Comparison of ENCODE assay signal across 20 cellular contexts in the genomic region with DNA sequence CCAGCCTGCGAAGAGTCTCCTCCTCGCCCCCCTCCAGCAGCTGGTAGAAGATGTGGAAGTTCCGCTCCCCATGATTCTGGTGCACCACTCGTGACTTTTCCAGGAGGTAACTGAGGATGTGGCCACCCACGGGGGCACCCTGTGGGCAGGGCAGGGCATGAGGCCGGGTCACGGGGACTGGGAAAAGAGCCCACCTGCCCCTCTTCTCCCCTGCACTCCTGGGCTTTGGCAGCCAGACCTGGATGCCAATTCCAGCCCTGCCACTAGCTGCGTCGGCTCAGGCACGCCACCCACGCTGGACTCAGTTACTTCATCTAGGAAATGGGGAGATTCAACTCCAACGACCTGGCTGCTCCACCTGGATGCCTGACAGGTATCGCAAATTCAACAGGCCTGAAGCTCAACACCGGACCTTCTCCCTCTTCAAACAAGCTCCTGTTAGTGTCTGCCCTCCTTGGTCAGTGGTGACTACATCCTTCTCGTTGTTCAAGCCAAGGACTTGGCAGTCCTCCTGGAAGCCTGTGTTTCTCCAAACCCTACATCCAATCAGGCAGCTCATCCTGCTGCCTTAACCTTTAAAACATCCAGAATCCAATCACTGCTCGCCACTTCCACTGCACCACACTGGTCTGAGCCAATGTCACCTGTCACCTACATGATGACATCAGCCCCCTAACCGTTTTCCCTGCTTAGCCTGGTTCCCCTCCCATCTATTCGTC. TPM values are rescaled to one million over a fixed set of nuclear protein-coding genes. Genes with fewer than 3 reads are reported as not detected.
DNase-seq lines count a peak whose midpoint lies in the region; ATAC-seq, FAIRE-seq and TF ChIP-seq lines count a peak whose summit lies in the region.
"Had no signal": no experiment of that assay in that cellular context is flagged by ENCODE, and none has a peak within 500 bp of the region (broad histone marks: within the 10 kb centered on the region; RNA-seq: fewer than 3 reads in every experiment).

No MANE protein-coding gene starts in this region.

- in situ Hi-C loops in G401 (cut with HindIII; ENCODE audit: low sequenced_read_pairs): no loop called here

- no peaks in the 10 kb centered on the region for H3K27me3 Mint-ChIP-seq in T-helper 2 cell treated with Interferon-gamma antibody and Interleukin-4, amounts not matched to agents 5 μg/mL and 100 μg/mL, for 36 hours (ENCODE audit: low read depth)
- H3K27me3 Mint-ChIP-seq in astrocyte (ENCODE audit: low read depth, unreplicated experiment): no peaks in the 10 kb centered on the region
- H3K27me3 Mint-ChIP-seq: activated naive CD8-positive, alpha-beta T cell treated with anti-CD3 and anti-CD28 coated beads for 36 hours had no signal

- TF ChIP-seq EP300 in gastroesophageal sphincter (IDR thresholded peaks at IDR 0.05): no peak

- no peaks in the 10 kb centered on the region for H3K9me3 ChIP-seq in astrocyte (ENCODE audit: insufficient read depth, low read depth, low read length)
- H3K9me3 ChIP-seq in gastroesophageal sphincter: no peaks in the 10 kb centered on the region
- no peaks in the 10 kb centered on the region for H3K9me3 ChIP-seq in tibial artery
- H3K9me3 ChIP-seq: heart left ventricle, upper lobe of left lung had no signal

- H3K4me3 ChIP-seq in astrocyte (ENCODE audit: insufficient read depth, low read depth, low read length): no peak overlapping the region
- H3K4me3 ChIP-seq in gastroesophageal sphincter: no peak overlapping the region
- no peak overlapping the region for H3K4me3 ChIP-seq in tibial artery
- H3K4me3 ChIP-seq: heart left ventricle, upper lobe of left lung had no signal

- H2AFZ ChIP-seq in astrocyte (ENCODE audit: low read depth, low read length): no peak overlapping the region

- H3K4me3 Mint-ChIP-seq in T-helper 2 cell treated with Interferon-gamma antibody and Interleukin-4, amounts not matched to agents 5 μg/mL and 100 μg/mL, for 36 hours: no peak overlapping the region
- H3K4me3 Mint-ChIP-seq in astrocyte (ENCODE audit: unreplicated experiment): no peak overlapping the region
- H3K4me3 Mint-ChIP-seq: activated naive CD8-positive, alpha-beta T cell treated with anti-CD3 and anti-CD28 coated beads for 36 hours; dendritic cell treated with granulocyte-macrophage colony-stimulating factor and Interleukin-4, amounts not matched to agents 40 ng/mL and 50 ng/mL, for 4 days had no signal

- H3K36me3 Mint-ChIP-seq in T-helper 2 cell treated with Interferon-gamma antibody and Interleukin-4, amounts not matched to agents 5 μg/mL and 100 μg/mL, for 36 hours (ENCODE audit: low read depth): peaks cover 16% of the 10 kb centered on the region
- H3K36me3 Mint-ChIP-seq in astrocyte (ENCODE audit: low read depth, unreplicated experiment): peaks cover 19% of the 10 kb centered on the region
- H3K36me3 Mint-ChIP-seq: activated naive CD8-positive, alpha-beta T cell treated with anti-CD3 and anti-CD28 coated beads for 36 hours had no signal

- no peak overlapping the region for H3K4me2 ChIP-seq in astrocyte (ENCODE audit: low read length)
- H3K4me2 ChIP-seq: KMS-11 had no signal

- H3K4me1 Mint-ChIP-seq in T-helper 2 cell treated with Interferon-gamma antibody and Interleukin-4, amounts not matched to agents 5 μg/mL and 100 μg/mL, for 36 hours (ENCODE audit: low read depth): peaks cover 6% of the 10 kb centered on the region
- H3K4me1 Mint-ChIP-seq in astrocyte (ENCODE audit: low read depth, unreplicated experiment): peaks cover 7% of the 10 kb centered on the region

- H3K27ac ChIP-seq in astrocyte (ENCODE audit: low read depth, low read length): no peak overlapping the region
- H3K27ac ChIP-seq in gastroesophageal sphincter: peak overlapping the region in 3 of 4 donors; percentile 22 to 100 (median 99)
- peak overlapping the region; percentile 33 to 99 for H3K27ac ChIP-seq in tibial artery
- H3K27ac ChIP-seq in foreskin keratinocyte: no peak overlapping the region
- H3K27ac ChIP-seq: 22Rv1, KMS-11, upper lobe of left lung had no signal

- 19 to 54% methylated on average over 3 to 11 of the region's 18 CpGs for WGBS in gastroesophageal sphincter (ENCODE audit: low coverage in 1 of 2), 2 donors

- no peak for TF ChIP-seq CTCF in astrocyte (IDR thresholded peaks at IDR 0.05; ENCODE audit: insufficient read depth, low read depth, low read length)
- no peak for TF ChIP-seq CTCF in gastroesophageal sphincter (IDR thresholded peaks at IDR 0.05)
- TF ChIP-seq CTCF in tibial artery (IDR thresholded peaks at IDR 0.05): no peak
- TF ChIP-seq CTCF in foreskin keratinocyte (conservative IDR thresholded peaks at IDR 0.05): no peak

- intact Hi-C loops in tibial artery (cut with DNase I; ENCODE audit: low total_unique reads): no loop called here

- TF ChIP-seq POLR2A in gastroesophageal sphincter (IDR thresholded peaks at IDR 0.05): no peak

- H3K9ac ChIP-seq in astrocyte (ENCODE audit: low read length): no peak overlapping the region
- H3K9ac ChIP-seq: KMS-11 had no signal

- no peaks in the 10 kb centered on the region for H3K27me3 ChIP-seq in astrocyte (ENCODE audit: insufficient read depth, low read length)
- no peaks in the 10 kb centered on the region for H3K27me3 ChIP-seq in gastroesophageal sphincter
- H3K27me3 ChIP-seq in tibial artery: no peaks in the 10 kb centered on the region
- H3K27me3 ChIP-seq in foreskin keratinocyte: no peaks in the 10 kb centered on the region
- H3K27me3 ChIP-seq: heart left ventricle, upper lobe of left lung had no signal

- H3K9me3 Mint-ChIP-seq in T-helper 2 cell treated with Interferon-gamma antibody and Interleukin-4, amounts not matched to agents 5 μg/mL and 100 μg/mL, for 36 hours: no peaks in the 10 kb centered on the region
- H3K9me3 Mint-ChIP-seq in astrocyte (ENCODE audit: unreplicated experiment): no peaks in the 10 kb centered on the region
- H3K9me3 Mint-ChIP-seq: activated naive CD8-positive, alpha-beta T cell treated with anti-CD3 and anti-CD28 coated beads for 36 hours; dendritic cell treated with granulocyte-macrophage colony-stimulating factor and Interleukin-4, amounts not matched to agents 40 ng/mL and 50 ng/mL, for 4 days had no signal

- H3K4me1 ChIP-seq in astrocyte (ENCODE audit: insufficient read depth, low read length) (peaks cover 7% of the 10 kb centered on the region), gastroesophageal sphincter (peaks cover 0 to 64% (median 20%) of the 10 kb centered on the region in 3 donors), tibial artery (peaks cover 0 to 62% (median 28%) of the 10 kb centered on the region in 4 donors), foreskin keratinocyte (no peaks in the 10 kb centered on the region)

- FAIRE-seq in astrocyte (lab: Jason Lieb, UNC): no peak

- no peak for ATAC-seq in gastroesophageal sphincter
- no peak for ATAC-seq in foreskin keratinocyte
- ATAC-seq: HCT116, heart left ventricle had no signal

- peak overlapping the region; percentile 45 for H3K27ac Mint-ChIP-seq in T-helper 2 cell treated with Interferon-gamma antibody and Interleukin-4, amounts not matched to agents 5 μg/mL and 100 μg/mL, for 36 hours
- no peak overlapping the region for H3K27ac Mint-ChIP-seq in astrocyte (ENCODE audit: unreplicated experiment)
- H3K27ac Mint-ChIP-seq: activated naive CD8-positive, alpha-beta T cell treated with anti-CD3 and anti-CD28 coated beads for 36 hours; dendritic cell treated with granulocyte-macrophage colony-stimulating factor and Interleukin-4, amounts not matched to agents 40 ng/mL and 50 ng/mL, for 4 days had no signal

- H3K36me3 ChIP-seq in astrocyte (ENCODE audit: insufficient read depth, low read length): peaks cover 14% of the 10 kb centered on the region
- peaks cover 0 to 83% of the 10 kb centered on the region in 2 donors for H3K36me3 ChIP-seq in gastroesophageal sphincter
- peaks cover 42 to 82% (median 71%) of the 10 kb centered on the region in 3 donors for H3K36me3 ChIP-seq in tibial artery

- peaks cover 40% of the 10 kb centered on the region for H4K20me1 ChIP-seq in astrocyte (ENCODE audit: insufficient read depth, low read length)

- DNase-seq in T-helper 2 cell treated with Interferon-gamma antibody and Interleukin-4, amounts not matched to agents 5 μg/mL and 100 μg/mL, for 36 hours (ENCODE audit: low spot score): no peak
- DNase-seq in T-helper 2 cell: no peak
- peak; percentile 67 for DNase-seq in astrocyte (ENCODE audit: low read depth)
- no peak for DNase-seq in tibial artery
- no peak for DNase-seq in effector CD4-positive, alpha-beta T cell
- no peak for DNase-seq in G401 (ENCODE audit: low spot score)
- DNase-seq in foreskin keratinocyte: no peak
- DNase-seq: activated naive CD8-positive, alpha-beta T cell treated with anti-CD3 and anti-CD28 coated beads for 36 hours; GF-D8; NCI-H1092; NCI-H2081; NCI-H446; retina had no signal

- H3K79me2 ChIP-seq in astrocyte (ENCODE audit: insufficient read depth, low read length): peaks cover 12% of the 10 kb centered on the region

RNA-seq across cellular contexts. Expression of a gene that starts 11.6 kb away (rescaled TPM):
- 132 and 134 TPM in 2 replicates for total RNA-seq in astrocyte
- total RNA-seq in gastroesophageal sphincter: 100 to 1,000 TPM; 215 to 461 (median 287) TPM
- total RNA-seq in G401 (2014; rRNA removed; shearing (Covaris generic)): 85.0 and 94.1 TPM in 2 replicates
- 148 and 162 TPM in 2 replicates for total RNA-seq in foreskin keratinocyte
- polyA plus RNA-seq in foreskin keratinocyte: 81.9 and 96.8 TPM in 2 replicates

RNA-seq across cellular contexts. Expression of a gene that starts 24.9 kb away (rescaled TPM):
- total RNA-seq in astrocyte: 81.1 and 83.5 TPM in 2 replicates
- 10 to 100 TPM; 72.7 to 98.4 (median 77.2) TPM for total RNA-seq in gastroesophageal sphincter
- 62.8 and 92.7 TPM in 2 replicates for total RNA-seq in G401 (2014; rRNA removed; shearing (Covaris generic))
- 79.2 and 79.3 TPM in 2 replicates for total RNA-seq in foreskin keratinocyte
- polyA plus RNA-seq in foreskin keratinocyte: 28.6 and 34.9 TPM in 2 replicates

RNA-seq across cellular contexts. Expression of a gene that starts 35.5 kb away (rescaled TPM):
- 26.4 and 26.7 TPM in 2 replicates for total RNA-seq in astrocyte
- 10 to 100 TPM; 59.6 to 76.0 (median 73.1) TPM for total RNA-seq in gastroesophageal sphincter
- total RNA-seq in G401 (2014; rRNA removed; shearing (Covaris generic)): 13.6 and 16.4 TPM in 2 replicates
- 15.5 and 17.4 TPM in 2 replicates for total RNA-seq in foreskin keratinocyte
- 15.0 and 16.6 TPM in 2 replicates for polyA plus RNA-seq in foreskin keratinocyte

Comparison
In these comparisons a context has a peak if more than half of its experiments do, and no peak if none do; other contexts are left out.
1. H3K27ac ChIP-seq: peak in gastroesophageal sphincter (3 of 4) and tibial artery (2 of 2); none in astrocyte (single experiment) and foreskin keratinocyte (single experiment).